ENCODE assay signal across 8 cellular contexts in the genomic region with DNA sequence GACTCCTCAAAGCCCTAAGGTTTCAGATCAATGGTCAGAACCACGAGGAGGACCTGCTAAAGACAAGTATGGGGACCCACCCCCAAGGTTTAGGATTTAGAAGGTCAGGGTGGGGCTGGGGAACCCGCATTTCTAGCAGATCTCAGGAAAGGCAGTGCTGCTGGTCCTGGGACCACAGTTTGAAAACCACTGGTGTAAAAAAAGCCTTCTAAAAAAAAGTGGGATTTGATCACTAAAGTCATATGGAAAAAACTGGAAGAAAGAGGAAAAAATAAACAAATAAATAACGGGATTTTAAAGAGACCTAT. TPM values are rescaled to one million over a fixed set of nuclear protein-coding genes. Genes with fewer than 3 reads are reported as not detected.
DNase-seq lines count a peak whose midpoint lies in the region; ATAC-seq and TF ChIP-seq lines count a peak whose summit lies in the region.

No MANE protein-coding gene starts in this region.

- H3K27me3 Mint-ChIP-seq in naive thymus-derived CD8-positive, alpha-beta T cell: no peaks in the 10 kb centered on the region

- POLR2A ChIA-PET in BJ (lab: Charles Lee): no interaction called here
- POLR2A ChIA-PET in naive thymus-derived CD8-positive, alpha-beta T cell (lab: Charles Lee): no interaction called here

- no peaks in the 10 kb centered on the region for H3K79me2 ChIP-seq in Karpas-422 (ENCODE audit: low read length)

- H3K27me3 ChIP-seq in BJ (ENCODE audit: control insufficient read depth, insufficient read depth, low read length) (no peaks in the 10 kb centered on the region), Karpas-422 (ENCODE audit: low read length) (no peaks in the 10 kb centered on the region), dorsolateral prefrontal cortex (no peaks in the 10 kb centered on the region)

- TF ChIP-seq CTCF in BJ (IDR thresholded peaks at IDR 0.05; ENCODE audit: insufficient read depth, low read depth, low read length): no peak
- TF ChIP-seq CTCF in dorsolateral prefrontal cortex (IDR thresholded peaks at IDR 0.05 in 54 of 56, conservative IDR thresholded peaks at IDR 0.05 in 2 of 56; ENCODE audit: low read depth in 1 of 56, partially characterized antibody in 56 of 56): no peak
- TF ChIP-seq CTCF in GM10266 (IDR thresholded peaks at IDR 0.05; ENCODE audit: control insufficient read depth, insufficient read depth, low read depth, missing control alignments): no peak

- peak overlapping the region; percentile 39; the same call in 1 of the 2 replicates for H2AFZ ChIP-seq in Karpas-422 (ENCODE audit: low read length)

- no peak for DNase-seq in BJ (ENCODE audit: low read depth)
- DNase-seq in Karpas-422: peak; percentile 47
- DNase-seq in dorsolateral prefrontal cortex: no peak
- DNase-seq in naive thymus-derived CD8-positive, alpha-beta T cell: peak in 1 of 10 donors; percentile 7
- DNase-seq in GM10266 (ENCODE audit: extremely low spot score): no peak
- no peak for DNase-seq in NCI-H2029 treated with DMSO at 0.1 percent for 48 hours (lab: John Stamatoyannopoulos, UW)

- H3K36me3 ChIP-seq in BJ (ENCODE audit: control insufficient read depth, insufficient read depth, low read length) (no peaks in the 10 kb centered on the region), Karpas-422 (ENCODE audit: insufficient read depth, low read length) (no peaks in the 10 kb centered on the region)

- H4K20me1 ChIP-seq in Karpas-422 (ENCODE audit: insufficient read depth, low read depth, low read length): no peaks in the 10 kb centered on the region

- H3K4me3 Mint-ChIP-seq in naive thymus-derived CD8-positive, alpha-beta T cell: peak overlapping the region; percentile 79 to 94 (median 91)

- peak overlapping the region; percentile 82 for H3K4me2 ChIP-seq in Karpas-422 (ENCODE audit: low read depth, low read length, poor library complexity, severe bottlenecking)

- H3K9ac ChIP-seq in Karpas-422 (ENCODE audit: low read length): peak overlapping the region; percentile 80

- peaks cover 0 to 2% (median under 1%) of the 10 kb centered on the region in 3 donors for H3K36me3 Mint-ChIP-seq in naive thymus-derived CD8-positive, alpha-beta T cell

- H3K4me1 Mint-ChIP-seq in naive thymus-derived CD8-positive, alpha-beta T cell: peaks cover 16 to 30% (median 26%) of the 10 kb centered on the region in 4 donors

- no peak for ATAC-seq in naive thymus-derived CD8-positive, alpha-beta T cell
- ATAC-seq in HG02884 (IDR thresholded peaks at IDR 0.05; ENCODE audit: unreplicated experiment) (no peak), GM18909 (IDR thresholded peaks at IDR 0.05; ENCODE audit: poor library complexity, unreplicated experiment) (no peak)

- no peaks in the 10 kb centered on the region for H3K9me3 Mint-ChIP-seq in naive thymus-derived CD8-positive, alpha-beta T cell

- H3K27ac Mint-ChIP-seq in naive thymus-derived CD8-positive, alpha-beta T cell: peak overlapping the region; percentile 89 to 98 (median 92)

- no peaks in the 10 kb centered on the region for H3K9me2 ChIP-seq in Karpas-422 (replicated peaks; ENCODE audit: insufficient read depth, low read length)

- peaks cover 14% of the 10 kb centered on the region for H3K4me1 ChIP-seq in Karpas-422 (ENCODE audit: low read length)

- H3K4me3 ChIP-seq in BJ (ENCODE audit: low read depth, low read length): peak overlapping the region; percentile 65
- H3K4me3 ChIP-seq in Karpas-422 (ENCODE audit: low read length): peak overlapping the region; percentile 84
- H3K4me3 ChIP-seq in dorsolateral prefrontal cortex: peak overlapping the region; percentile 54 to 92 (median 84)

- H3K9me3 ChIP-seq in Karpas-422 (ENCODE audit: low read length): peaks cover 6% of the 10 kb centered on the region; the same call in 1 of the 2 replicates

- no peak overlapping the region for H3K27ac ChIP-seq in Karpas-422 (ENCODE audit: low read length)
- H3K27ac ChIP-seq in dorsolateral prefrontal cortex: peak overlapping the region in 54 of 59 donors; percentile 31 to 94 (median 84)

- intact Hi-C loops in dorsolateral prefrontal cortex (cut with DNase I): loop anchor here in 1 of 2 donors (10.0 kb wide), 1 partner anchor 158 kb away; no protein-coding TSS in a partner anchor

- CTCF ChIA-PET in BJ (lab: Yijun Ruan, JAX): no interaction called here

RNA-seq across cellular contexts. Expression of a gene that starts 0.8 kb away (rescaled TPM):
- 46.5 and 70.8 TPM in 2 replicates for polyA plus RNA-seq in BJ (2011; rRNA removed)
- 31.6 and 44.4 TPM in 2 replicates for polyA minus RNA-seq in BJ (2011; rRNA and poly(A)+ RNA removed)
- total RNA-seq in Karpas-422 (2014; rRNA removed; shearing (Covaris generic); ENCODE audit: low replicate concordance): 26.9 and 45.0 TPM in 2 replicates
- 100 to 1,000 TPM in 53 of 120 experiments, 10 to 100 TPM in 67; 47.0 to 128 (median 96.7) TPM for total RNA-seq in dorsolateral prefrontal cortex
- total RNA-seq in naive thymus-derived CD8-positive, alpha-beta T cell: 10 to 100 TPM; 32.8 to 34.6 TPM
- 10 to 100 TPM; 21.4 to 26.9 (median 24.3) TPM for polyA plus RNA-seq in naive thymus-derived CD8-positive, alpha-beta T cell
